Comparison of ENCODE assay signal across 8 cellular contexts in genomic region chr6:31769684-31770371, GRCh38. TPM values are rescaled to one million over a fixed set of nuclear protein-coding genes. Genes with fewer than 3 reads are reported as not detected.
A peak's percentile ranks its signal among the peaks of the same experiment; 100 is the strongest.
DNase-seq lines count a peak whose midpoint lies in the region; ATAC-seq, FAIRE-seq and TF ChIP-seq lines count a peak whose summit lies in the region.

No MANE protein-coding gene starts in this region.

- H3K4me2 ChIP-seq in PC-3 (ENCODE audit: low read length) = no peak overlapping the region

- ATAC-seq in HG02763 (IDR thresholded peaks at IDR 0.05; ENCODE audit: unreplicated experiment) (peak; percentile 53), PC-3 (peak; percentile 64), pancreas (peak; percentile 70 to 88 (median 88)), HG03175 (IDR thresholded peaks at IDR 0.05; ENCODE audit: unreplicated experiment) (no peak)

- FAIRE-seq in pancreas (lab: Jason Lieb, UNC) = no peak

- H3K36me3 ChIP-seq in PC-3 (ENCODE audit: low read depth, low read length) (peaks cover 2% of the 10 kb centered on the region; the same call in 1 of the 2 replicates), pancreas (no peaks in the 10 kb centered on the region), uterus (no peaks in the 10 kb centered on the region)

- DNase-seq in CD1c-positive myeloid dendritic cell (ENCODE audit: extremely low spot score) (peak; percentile 80), PC-3 (peak; percentile 85), activated T-cell treated with anti-CD3 and anti-CD28 coated beads for 48 hours (ENCODE audit: low read depth) (peak; percentile 81), fibroblast of mammary gland (ENCODE audit: low read depth) (peak; percentile 52), pancreas (peak; percentile 64 to 92 (median 80)), uterus (peak in 1 of 2 donors; percentile 42)

- H3K4me3 ChIP-seq in PC-3 (ENCODE audit: low read length) = no peak overlapping the region
- no peak overlapping the region for H3K4me3 ChIP-seq in fibroblast of mammary gland (ENCODE audit: control insufficient read depth, low read depth, low read length)
- no peak overlapping the region for H3K4me3 ChIP-seq in pancreas
- H3K4me3 ChIP-seq in uterus = no peak overlapping the region

- POLR2A ChIA-PET in PC-3 (lab: Charles Lee; ENCODE audit: unreplicated experiment) = interaction anchor here (0.7 kb wide), 1 partner anchor 189 kb away, joined by 3 read pairs; no protein-coding TSS in a partner anchor

- H3K9me3 ChIP-seq in PC-3 (ENCODE audit: low read length) (no peaks in the 10 kb centered on the region), pancreas (no peaks in the 10 kb centered on the region), uterus (no peaks in the 10 kb centered on the region)

- no peaks in the 10 kb centered on the region for H3F3A ChIP-seq in PC-3 (ENCODE audit: low read length, unreplicated experiment)

- intact Hi-C loops in PC-3 (cut with micrococcal nuclease) (loop anchor here (1.0 to 10.0 kb wide), 3 partner anchors 41 to 90 kb away; partner anchors contain the start of genes DDAH2 and LY6G6D), pancreas (cut with DNase I) (loop anchor here in 2 of 3 donors (5.0 to 10.0 kb wide), 2 partner anchors 65 to 88 kb away; partner anchors contain the start of gene LY6G5C (in 1 of the 2)), uterus (cut with DNase I; ENCODE audit: low total_unique reads) (no loop called here)

- no peak overlapping the region for H3K9ac ChIP-seq in PC-3 (ENCODE audit: low read length)

- no peaks in the 10 kb centered on the region for H3K79me2 ChIP-seq in PC-3 (ENCODE audit: low read length)

- WGBS in pancreas, 2 donors = 40 to 46% methylated on average over 12 of the region's 12 CpGs

- no peaks in the 10 kb centered on the region for H3K9me2 ChIP-seq in PC-3 (replicated peaks; ENCODE audit: low read length)

- no peak overlapping the region for H2AFZ ChIP-seq in PC-3 (ENCODE audit: low read length)

- TF ChIP-seq CTCF in PC-3 (conservative IDR thresholded peaks at IDR 0.05; ENCODE audit: low read depth, low read length) (peak; percentile 92), fibroblast of mammary gland (conservative IDR thresholded peaks at IDR 0.05; ENCODE audit: control insufficient read depth, insufficient read depth, low read depth, low read length) (peak; percentile 82), pancreas (IDR thresholded peaks at IDR 0.05) (peak; percentile 64 to 83 (median 75)), uterus (IDR thresholded peaks at IDR 0.05) (peak; percentile 20 to 56 (median 40))

- H4K20me1 ChIP-seq in PC-3 (ENCODE audit: low read length) = no peaks in the 10 kb centered on the region

- TF ChIP-seq POLR2A in uterus (IDR thresholded peaks at IDR 0.05) = no peak

- BruUV-seq in PC-3 (replicated peaks; lab: Mats Ljungman, UMichigan) = no TSS peak

- H3K4me1 ChIP-seq in PC-3 (ENCODE audit: insufficient read depth, low read length) (no peaks in the 10 kb centered on the region), pancreas (no peaks in the 10 kb centered on the region), uterus (no peaks in the 10 kb centered on the region)

- H3K27ac ChIP-seq in PC-3 (ENCODE audit: low read length) (no peak overlapping the region), pancreas (no peak overlapping the region), uterus (no peak overlapping the region)

- H3K27me3 ChIP-seq in PC-3 (ENCODE audit: low read length) (no peaks in the 10 kb centered on the region), pancreas (no peaks in the 10 kb centered on the region), uterus (no peaks in the 10 kb centered on the region)

- CTCF ChIA-PET in PC-3 (lab: Charles Lee) = interaction anchor here (0.6 to 1.4 kb wide), 9 partner anchors 17 to 174 kb away, joined by 3 to 7 read pairs (median 3); partner anchors contain the start of genes DDAH2, LY6G5C and MSH5

RNA-seq across cellular contexts. Expression of gene VWA7, which starts 7.3 kb away (rescaled TPM):
- 0.98 and 1.9 TPM in 2 replicates for total RNA-seq in PC-3 (2014; rRNA removed)
- total RNA-seq in pancreas = 1 to 10 TPM; 2.9 to 5.0 (median 4.3) TPM
- polyA plus RNA-seq in pancreas = 10 to 100 TPM in 1 of 2 donors, 1 to 10 TPM in 1; 5.6 to 11.9 TPM
- 10 to 100 TPM in 1 of 4 donors, 1 to 10 TPM in 2, under 1 TPM in 1; 0.88 to 24.1 (median 3.1) TPM for total RNA-seq in uterus

RNA-seq across cellular contexts. Expression of gene SAPCD1, which starts 7.4 kb away (rescaled TPM):
- total RNA-seq in PC-3 (2014; rRNA removed) (4.2 and 6.0 TPM in 2 replicates), pancreas (1 to 10 TPM in 1 of 6 donors, under 1 TPM in 4, not detected in 1; 0.51 to 1.9 (median 0.64) TPM), uterus (1 to 10 TPM in 2 of 4 donors, not detected in 2; 1.7 to 4.4 TPM)
- polyA plus RNA-seq in pancreas = 10 to 100 TPM in 1 of 2 donors, 1 to 10 TPM in 1; 4.8 to 11.1 TPM

RNA-seq across cellular contexts. Expression of gene VARS1, which starts 25.7 kb away (rescaled TPM):
- total RNA-seq in PC-3 (2014; rRNA removed) (89.8 and 130 TPM in 2 replicates), pancreas (10 to 100 TPM; 22.0 to 48.1 (median 36.2) TPM), uterus (100 to 1,000 TPM in 1 of 4 donors, 10 to 100 TPM in 3; 35.6 to 118 (median 53.4) TPM)
- 10 to 100 TPM; 35.3 to 67.3 TPM for polyA plus RNA-seq in pancreas

RNA-seq across cellular contexts. Expression of gene MSH5, which starts 30.0 kb away (rescaled TPM):
- total RNA-seq in PC-3 (2014; rRNA removed) (22.7 and 23.0 TPM in 2 replicates), pancreas (1 to 10 TPM; 2.2 to 7.6 (median 5.3) TPM), uterus (10 to 100 TPM in 3 of 4 donors, not detected in 1; 16.7 to 41.5 (median 22.1) TPM)
- polyA plus RNA-seq in pancreas = 10 to 100 TPM; 11.3 to 17.4 TPM

RNA-seq across cellular contexts. Expression of gene CLIC1, which starts 33.5 kb away (rescaled TPM):
- total RNA-seq in PC-3 (2014; rRNA removed) (708 and 743 TPM in 2 replicates), pancreas (100 to 1,000 TPM in 2 of 6 donors, 10 to 100 TPM in 4; 61.0 to 150 (median 80.8) TPM), uterus (100 to 1,000 TPM; 173 to 328 (median 216) TPM)
- polyA plus RNA-seq in pancreas = 100 to 1,000 TPM in 1 of 2 donors, 10 to 100 TPM in 1; 91.8 to 154 TPM

Comparison
In these comparisons a context has a peak if more than half of its experiments do, and no peak if none do; other contexts are left out.
1. CTCF ChIP-seq: peak in every context shown above with its lines; median percentile 92 in PC-3; 82 in fibroblast of mammary gland; 75 in pancreas; 40 in uterus.